In the genomic region with DNA sequence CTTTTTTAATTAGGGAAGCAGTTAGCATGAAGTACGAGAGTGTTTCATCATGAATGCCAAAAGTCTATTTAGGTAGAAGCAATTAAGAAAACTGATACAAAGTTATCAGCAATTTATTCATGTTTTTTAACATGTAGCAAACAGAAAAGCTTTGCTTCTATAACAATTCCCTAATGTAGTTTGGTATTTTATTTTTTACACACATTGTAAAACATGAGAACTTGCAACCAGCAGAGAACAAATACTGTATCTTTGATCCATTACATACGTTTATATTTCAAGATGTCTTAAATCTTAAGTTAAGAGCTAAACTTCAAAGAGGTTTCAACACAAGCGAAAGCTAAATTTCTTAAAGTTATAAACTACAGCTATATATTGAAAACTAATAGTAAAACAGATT, we compare ENCODE assay signal across 15 cellular contexts. TPM values are rescaled to one million over a fixed set of nuclear protein-coding genes. Genes with fewer than 3 reads are reported as not detected.
DNase-seq lines count a peak whose midpoint lies in the region; ATAC-seq, FAIRE-seq and TF ChIP-seq lines count a peak whose summit lies in the region.
"Had no signal": no experiment of that assay in that cellular context is flagged by ENCODE, and none has a peak within 500 bp of the region (broad histone marks: within the 10 kb centered on the region; RNA-seq: fewer than 3 reads in every experiment).

No MANE protein-coding gene starts in this region.

- H3K79me2 ChIP-seq in trophoblast cell (ENCODE audit: control insufficient read depth, insufficient read depth, low read length, poor library complexity) (peaks cover 6% of the 10 kb centered on the region), mesendoderm (ENCODE audit: control insufficient read depth, insufficient read depth, low read length) (peaks cover 51% of the 10 kb centered on the region)

- H3K27me3 ChIP-seq in CD4-positive, alpha-beta T cell (ENCODE audit: control insufficient read depth, insufficient read depth, low read length): no peaks in the 10 kb centered on the region
- H3K27me3 ChIP-seq in trophoblast cell (ENCODE audit: insufficient read depth, low read length): no peaks in the 10 kb centered on the region
- H3K27me3 ChIP-seq in mesendoderm (ENCODE audit: insufficient read depth, low read length, poor library complexity): no peaks in the 10 kb centered on the region
- H3K27me3 ChIP-seq: BLaER1 had no signal

- no peak overlapping the region for H2AFZ ChIP-seq in trophoblast cell (ENCODE audit: insufficient read depth, low read length, poor library complexity)

- no peaks in the 10 kb centered on the region for H3K9me3 Mint-ChIP-seq in CD4-positive, alpha-beta T cell
- H3K9me3 Mint-ChIP-seq: HFFc6 had no signal

- peaks cover 6% of the 10 kb centered on the region for H3K36me3 Mint-ChIP-seq in CD4-positive, alpha-beta T cell (ENCODE audit: low read depth)

- intact Hi-C loops in CD4-positive, alpha-beta T cell (cut with DNase I, micrococcal nuclease): loop anchor here (5.0 to 10.0 kb wide), 4 partner anchors 93 to 359 kb away; no protein-coding TSS in a partner anchor

- FAIRE-seq in A549 (lab: Jason Lieb, UNC): peak; percentile 92
- FAIRE-seq: GM12892, GM19239, H1 had no signal

- no peak for TF ChIP-seq EP300 in A549 (IDR thresholded peaks at IDR 0.05)

- H2BK15ac ChIP-seq in mesendoderm (replicated peaks; ENCODE audit: low read depth): no peak overlapping the region

- H3K4me1 ChIP-seq in A549 (peaks cover 40% of the 10 kb centered on the region), trophoblast cell (ENCODE audit: control insufficient read depth in 1 of 2, insufficient read depth in 2 of 2, low read length in 2 of 2) (no peaks in the 10 kb centered on the region), mesendoderm (ENCODE audit: control insufficient read depth, low read depth, low read length) (no peaks in the 10 kb centered on the region)

- no peak for TF ChIP-seq POLR2A in A549 (IDR thresholded peaks at IDR 0.05; ENCODE audit: low read length)

- H3K27ac ChIP-seq in A549: no peak overlapping the region
- no peak overlapping the region for H3K27ac ChIP-seq in CD4-positive, alpha-beta T cell (ENCODE audit: low read depth, low read length)
- peak overlapping the region; percentile 81 for H3K27ac ChIP-seq in SK-N-MC
- H3K27ac ChIP-seq in trophoblast cell (ENCODE audit: low read depth, low read length): no peak overlapping the region
- H3K27ac ChIP-seq in mesendoderm (ENCODE audit: low read depth, low read length): no peak overlapping the region
- H3K27ac ChIP-seq: BLaER1, HL-60 had no signal

- 79% methylated on average over 3 of the region's 3 CpGs for WGBS in A549 (ENCODE audit: missing lambda C conversion rate)
- WGBS in trophoblast cell (ENCODE audit: extremely low coverage, insufficient coverage, insufficient read length): no CpG with 5 or more reads among the region's 3 CpGs
- WGBS in mesendoderm (ENCODE audit: extremely low coverage, insufficient coverage, low lambda C conversion rate): no CpG with 5 or more reads among the region's 3 CpGs

- ATAC-seq in A549: no peak
- no peak for ATAC-seq in CD4-positive, alpha-beta T cell (ENCODE audit: poor library complexity)

- DNase-seq in A549 (ENCODE audit: low read depth in 1 of 2, low spot score in 1 of 2) (no peak), SK-N-MC (ENCODE audit: low read depth, low spot score) (no peak), trophoblast cell (no peak), mesendoderm (no peak), Ammon's horn (ENCODE audit: low spot score) (no peak)
- no peak for DNase-seq in CD4-positive, alpha-beta T cell
- DNase-seq: DMS79 treated with DMSO at 0.1 percent for 48 hours, GDM1, HFFc6 had no signal

- H3K79me1 ChIP-seq in trophoblast cell (ENCODE audit: low read length) (no peaks in the 10 kb centered on the region), mesendoderm (ENCODE audit: low read length) (peaks cover 2% of the 10 kb centered on the region)

- H4K91ac ChIP-seq in trophoblast cell (ENCODE audit: low read depth, low read length): no peak overlapping the region

- H2BK5ac ChIP-seq in trophoblast cell (ENCODE audit: low read depth, low read length, poor library complexity) (no peak overlapping the region), mesendoderm (ENCODE audit: low read length) (no peak overlapping the region)

- H3K36me3 ChIP-seq in SK-N-MC (ENCODE audit: insufficient read depth, low read length) (no peaks in the 10 kb centered on the region), trophoblast cell (ENCODE audit: control insufficient read depth in 1 of 2, insufficient read depth in 2 of 2, low read length in 2 of 2) (peaks cover 0 to 2% of the 10 kb centered on the region in 2 experiments), mesendoderm (ENCODE audit: control insufficient read depth, insufficient read depth, low read length) (no peaks in the 10 kb centered on the region)
- H3K36me3 ChIP-seq: HAP-1 had no signal

- TF ChIP-seq CTCF in A549 (IDR thresholded peaks at IDR 0.05): no peak
- TF ChIP-seq CTCF in CD4-positive, alpha-beta T cell (IDR thresholded peaks at IDR 0.05): no peak

- POLR2A ChIA-PET in A549 (lab: Yijun Ruan, JAX): no interaction called here
- POLR2A ChIA-PET in CD4-positive, alpha-beta T cell (lab: Charles Lee): no interaction called here

- H3K23ac ChIP-seq in trophoblast cell (ENCODE audit: low read length) (no peak overlapping the region), mesendoderm (ENCODE audit: low read length) (no peak overlapping the region)

- H3K27me3 Mint-ChIP-seq in CD4-positive, alpha-beta T cell: no peaks in the 10 kb centered on the region

- H3K9ac ChIP-seq in SK-N-MC (ENCODE audit: insufficient read length) (peak overlapping the region; percentile 39), trophoblast cell (ENCODE audit: low read length) (no peak overlapping the region), mesendoderm (ENCODE audit: low read length) (no peak overlapping the region)
- H3K9ac ChIP-seq: BLaER1 had no signal

- no peak overlapping the region for H2AK5ac ChIP-seq in trophoblast cell (ENCODE audit: low read length)
- H2AK5ac ChIP-seq in mesendoderm (ENCODE audit: low read length): no peak overlapping the region

- TF ChIP-seq RAD21 in A549 (conservative IDR thresholded peaks at IDR 0.05 in 1 of 2, IDR thresholded peaks at IDR 0.05 in 1 of 2): no peak

- no peak overlapping the region for H3K4me3 Mint-ChIP-seq in CD4-positive, alpha-beta T cell
- H3K4me3 Mint-ChIP-seq: HFFc6 had no signal

- H4K8ac ChIP-seq in trophoblast cell (ENCODE audit: low read depth, low read length) (no peak overlapping the region), mesendoderm (ENCODE audit: low read depth, low read length) (no peak overlapping the region)

- H3K18ac ChIP-seq in trophoblast cell (ENCODE audit: low read length) (no peak overlapping the region), mesendoderm (ENCODE audit: low read length) (no peak overlapping the region)

- H3K27ac Mint-ChIP-seq in CD4-positive, alpha-beta T cell: peak overlapping the region; percentile 42
- H3K27ac Mint-ChIP-seq: HFFc6 had no signal

- H3K4me3 ChIP-seq in A549 (no peak overlapping the region), SK-N-MC (no peak overlapping the region), trophoblast cell (ENCODE audit: low read depth, low read length) (no peak overlapping the region), mesendoderm (ENCODE audit: low read length) (no peak overlapping the region)
- H3K4me3 ChIP-seq: BLaER1, HAP-1 had no signal

- H3K56ac ChIP-seq in mesendoderm (ENCODE audit: low read length): no peak overlapping the region

- no peak overlapping the region for H2BK12ac ChIP-seq in trophoblast cell (ENCODE audit: low read length)

- no peak overlapping the region for H3K14ac ChIP-seq in trophoblast cell (ENCODE audit: low read length)

- CTCF ChIA-PET in A549 (lab: Yijun Ruan, JAX): interaction anchor here (0.6 to 3.0 kb wide), 5 partner anchors 18 to 471 kb away, joined by 3 to 13 read pairs (median 3); no protein-coding TSS in a partner anchor
- CTCF ChIA-PET in CD4-positive, alpha-beta T cell (lab: Charles Lee): no interaction called here

- H3K4me2 ChIP-seq in A549 (no peak overlapping the region; the same call in 2 of the 3 replicates), trophoblast cell (ENCODE audit: low read length) (no peak overlapping the region), mesendoderm (ENCODE audit: low read length) (no peak overlapping the region)

- no peak overlapping the region for H2BK120ac ChIP-seq in trophoblast cell (ENCODE audit: insufficient read depth, low read length, poor library complexity)
- H2BK120ac ChIP-seq in mesendoderm (ENCODE audit: low read depth, low read length): no peak overlapping the region

- no peaks in the 10 kb centered on the region for H3K9me3 ChIP-seq in A549
- H3K9me3 ChIP-seq in CD4-positive, alpha-beta T cell (ENCODE audit: control insufficient read depth, low read length): no peaks in the 10 kb centered on the region
- H3K9me3 ChIP-seq in SK-N-MC (ENCODE audit: low read depth, low read length): no peaks in the 10 kb centered on the region
- H3K9me3 ChIP-seq in trophoblast cell (ENCODE audit: insufficient read depth, low read depth, low read length): no peaks in the 10 kb centered on the region
- H3K9me3 ChIP-seq: HAP-1 had no signal

- H4K12ac ChIP-seq in trophoblast cell (ENCODE audit: low read depth, low read length): no peak overlapping the region

- H4K5ac ChIP-seq in mesendoderm (ENCODE audit: low read length): no peak overlapping the region

- peaks cover 69% of the 10 kb centered on the region for H3K4me1 Mint-ChIP-seq in CD4-positive, alpha-beta T cell (ENCODE audit: low read depth)

- H3K4ac ChIP-seq in trophoblast cell (ENCODE audit: low read depth, low read length) (peak overlapping the region; percentile 79), mesendoderm (ENCODE audit: low read depth, low read length) (no peak overlapping the region)

TF ChIP-seq in A549, 52 proteins besides CTCF, POLR2A, EP300 and RAD21:
- TF ChIP-seq, protein P1, sequence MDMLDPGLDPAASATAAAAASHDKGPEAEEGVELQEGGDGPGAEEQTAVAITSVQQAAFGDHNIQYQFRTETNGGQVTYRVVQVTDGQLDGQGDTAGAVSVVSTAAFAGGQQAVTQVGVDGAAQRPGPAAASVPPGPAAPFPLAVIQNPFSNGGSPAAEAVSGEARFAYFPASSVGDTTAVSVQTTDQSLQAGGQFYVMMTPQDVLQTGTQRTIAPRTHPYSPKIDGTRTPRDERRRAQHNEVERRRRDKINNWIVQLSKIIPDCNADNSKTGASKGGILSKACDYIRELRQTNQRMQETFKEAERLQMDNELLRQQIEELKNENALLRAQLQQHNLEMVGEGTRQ (IDR thresholded peaks at IDR 0.05): no peak
- TF ChIP-seq CHD2 (IDR thresholded peaks at IDR 0.05; ENCODE audit: low read length, partially characterized antibody): no peak
- TF ChIP-seq JUN (IDR thresholded peaks at IDR 0.05): no peak

RNA-seq across cellular contexts. Expression of a gene that starts 39.3 kb away (rescaled TPM):
- polyA plus RNA-seq in A549 (2011; rRNA removed) (126 and 134 TPM in 2 replicates), A549 (2017; fragmentation: RNase III; extraction: RNeasy Plus Mini Kit Qiagen cat#74134 plus additional on column Dnase treatment) (23.2 to 27.7 TPM (median 25.9 TPM) in 3 replicates)
- polyA plus RNA-seq in A549 (2012; cell fraction: cytosol; rRNA removed): 21.5 and 29.3 TPM in 2 replicates
- 22.3 and 36.4 TPM in 2 replicates for polyA plus RNA-seq in A549 (2012; cell fraction: nucleus; rRNA removed)
- 321 and 335 TPM in 2 replicates for polyA minus RNA-seq in A549 (2011; rRNA and poly(A)+ RNA removed)
- total RNA-seq in CD4-positive, alpha-beta T cell: 100 to 1,000 TPM; 203 to 208 TPM
- 34.4 and 38.4 TPM in 2 replicates for polyA plus RNA-seq in trophoblast cell (2013)
- 25.0 TPM for polyA plus RNA-seq in mesendoderm (2013, experiment 1 of 2)
- polyA plus RNA-seq in mesendoderm (2013, experiment 2 of 2): 25.0 TPM
